Comparison of ENCODE assay signal across 37 cellular contexts in genomic region chr20:54178256-54178655, GRCh38. TPM values are rescaled to one million over a fixed set of nuclear protein-coding genes. Genes with fewer than 3 reads are reported as not detected.
"Had no signal": no experiment of that assay in that cellular context is flagged by ENCODE, and none has a peak within 500 bp of the region (broad histone marks: within the 10 kb centered on the region; RNA-seq: fewer than 3 reads in every experiment).

No MANE protein-coding gene starts in this region.

- H3K27ac ChIP-seq: adrenal gland, body of pancreas, brain microvascular endothelial cell, breast epithelium, colonic mucosa, VCaP had no signal

- H3K9me3 ChIP-seq: adrenal gland, body of pancreas, breast epithelium, colonic mucosa had no signal

- DNase-seq: activated B cell treated with CpG ODN at 0.5 μM for 24 hours; activated CD4-positive, alpha-beta memory T cell treated with anti-CD3 and anti-CD28 coated beads for 36 hours; activated CD4-positive, alpha-beta T cell treated with anti-CD3 and anti-CD28 coated beads for 4 hours; activated CD4-positive, alpha-beta T cell treated with anti-CD3 and anti-CD28 coated beads, Interleukin-2, amount 10 ng/mL, durations not matched to agents 24 days and 14 days; activated CD4-positive, alpha-beta T cell treated with anti-CD3 and anti-CD28 coated beads, Interleukin-2, amount 50 U/mL, for 1 hour; activated CD4-positive, alpha-beta T cell treated with anti-CD3 and anti-CD28 coated beads, Interleukin-2, amount 50 U/mL, for 4 hours; activated CD4-positive, CD25-positive, alpha-beta regulatory T cell treated with anti-CD3 and anti-CD28 coated beads, Interleukin-2, amount 50 U/mL, for 72 hours; activated CD8-positive, alpha-beta memory T cell treated with anti-CD3 and anti-CD28 coated beads, Interleukin-2, amount 50 U/mL, for 4 hours; activated CD8-positive, alpha-beta T cell treated with anti-CD3 and anti-CD28 coated beads for 36 hours; activated effector memory CD4-positive, alpha-beta T cell treated with anti-CD3 and anti-CD28 coated beads, Interleukin-2, amount 50 U/mL, for 16 hours; activated gamma-delta T cell treated with Interleukin-2 at 50 U/mL for 16 hours; activated naive CD4-positive, alpha-beta T cell; activated naive CD4-positive, alpha-beta T cell treated with anti-CD3 and anti-CD28 coated beads for 36 hours; activated naive CD4-positive, alpha-beta T cell treated with anti-CD3 and anti-CD28 coated beads, Interleukin-2, amount 50 U/mL, for 16 hours; activated naive CD8-positive, alpha-beta T cell treated with anti-CD3 and anti-CD28 coated beads for 36 hours; activated T-cell treated with anti-CD3 and anti-CD28 coated beads for 4 hours; activated T-cell treated with anti-CD3 and anti-CD28 coated beads, Interleukin-2, amount 50 U/mL, for 1 hour; activated T-cell treated with anti-CD3 and anti-CD28 coated beads, Interleukin-2, amount 50 U/mL, for 4 hours; activated T-cell treated with anti-CD3 and anti-CD28 coated beads, Interleukin-2, amount 50 U/mL, for 72 hours; adrenal gland; amniotic stem cell; aorta; body of pancreas; brain microvascular endothelial cell; cerebellar nuclear complex; colonic mucosa; T-helper 2 cell; T-helper 9 cell had no signal

- H3K4me3 ChIP-seq: adrenal gland, body of pancreas, breast epithelium, colonic mucosa had no signal

- FAIRE-seq: astrocyte, TTC549 had no signal

- H3K4me1 ChIP-seq: breast epithelium had no signal

- H3K36me3 ChIP-seq: adrenal gland, brain microvascular endothelial cell, breast epithelium, colonic mucosa had no signal

- ATAC-seq: activated CD8-positive, alpha-beta T cell treated with anti-CD3 and anti-CD28 coated beads for 36 hours; activated naive CD4-positive, alpha-beta T cell treated with anti-CD3 and anti-CD28 coated beads, Interleukin-2, amount 50 U/mL, for 72 hours; activated T-cell treated with anti-CD3 and anti-CD28 coated beads, Interleukin-2, amount 50 U/mL, for 4 hours; activated T-cell treated with anti-CD3 and anti-CD28 coated beads, Interleukin-2, amount 50 U/mL, for 72 hours; activated T-helper 17 cell treated with anti-CD3 and anti-CD28 coated beads, Interleukin-2, amount 50 U/mL, for 72 hours; body of pancreas had no signal

RNA-seq across cellular contexts. Expression of gene CYP24A1, which starts 4.5 kb away (rescaled TPM):
- total RNA-seq: activated B cell treated with CpG ODN at 0.5 μM for 24 hours; activated CD4-positive, alpha-beta T cell treated with anti-CD3 and anti-CD28 coated beads, Interleukin-2, amount 10 ng/mL, durations not matched to agents 24 days and 14 days; activated CD8-positive, alpha-beta T cell treated with anti-CD3 and anti-CD28 coated beads for 36 hours; activated naive CD4-positive, alpha-beta T cell treated with anti-CD3 and anti-CD28 coated beads for 36 hours; activated naive CD4-positive, alpha-beta T cell treated with anti-CD3 and anti-CD28 coated beads, Interleukin-2, amount 50 U/mL, for 72 hours; activated naive CD8-positive, alpha-beta T cell treated with anti-CD3 and anti-CD28 coated beads for 36 hours; activated T-cell treated with anti-CD3 and anti-CD28 coated beads, Interleukin-2, amount 50 U/mL, for 4 hours; activated T-cell treated with anti-CD3 and anti-CD28 coated beads, Interleukin-2, amount 50 U/mL, for 72 hours; activated T-helper 1 cell treated with anti-CD3 and anti-CD28 coated beads, Interleukin-12 subunit alpha, Interleukin-12 subunit beta, Interleukin-2, Interleukin-4 antibody, amounts not matched to agents 30 ng/mL and 10 ng/mL and 1 ng/mL, durations not matched to agents 14 hours and 24 hours and 36 hours; adrenal gland; aorta; body of pancreas; cardiac septum; chondrocyte had no signal
- polyA plus RNA-seq: aorta had no signal
